Comparison of ENCODE assay signal across 8 cellular contexts in the genomic region with DNA sequence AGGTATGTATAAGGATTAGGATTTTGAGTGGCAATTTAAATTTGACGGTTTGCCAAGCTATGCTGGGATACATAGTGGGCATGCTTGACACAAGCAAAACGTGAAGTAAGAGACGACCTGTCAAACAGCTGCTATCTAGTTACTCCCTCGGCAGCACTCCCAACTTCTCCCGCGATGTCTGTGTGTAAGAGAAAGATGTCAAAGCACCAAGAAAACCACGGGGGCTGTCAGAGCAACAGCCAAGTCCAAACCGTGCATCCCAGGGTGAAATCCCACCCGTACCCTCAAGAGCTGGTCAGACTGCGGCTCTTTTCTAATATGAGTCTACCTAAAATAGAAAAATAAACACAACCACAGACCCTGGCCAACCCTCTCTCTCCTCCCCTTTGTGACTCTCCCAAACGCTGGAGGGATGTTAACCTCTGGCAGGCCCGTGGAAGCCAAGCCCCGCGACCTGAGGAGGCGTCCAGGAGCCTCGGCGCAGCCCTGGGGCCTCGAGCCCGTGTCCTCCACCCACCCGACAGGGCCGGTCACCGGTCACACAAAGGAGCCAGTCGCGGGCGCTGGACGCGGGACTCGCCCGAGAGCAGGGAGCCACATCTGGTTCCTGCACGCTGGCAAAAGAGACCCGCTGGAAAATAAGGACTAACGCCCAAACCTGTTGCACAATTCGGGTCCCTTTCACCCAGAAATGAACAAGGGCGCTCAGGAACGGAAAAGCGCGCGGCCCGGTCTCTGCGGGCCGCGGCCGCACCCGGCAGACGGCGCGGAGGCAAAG. TPM values are rescaled to one million over a fixed set of nuclear protein-coding genes. Genes with fewer than 3 reads are reported as not detected.
DNase-seq lines count a peak whose midpoint lies in the region; ATAC-seq and TF ChIP-seq lines count a peak whose summit lies in the region.

No MANE protein-coding gene starts in this region.

- H3K36me3 Mint-ChIP-seq in progenitor cell of endocrine pancreas (ENCODE audit: insufficient read depth), result peaks cover 2% of the 10 kb centered on the region

- peaks cover 26% of the 10 kb centered on the region for H3K4me1 Mint-ChIP-seq in progenitor cell of endocrine pancreas (ENCODE audit: low read depth)

- TF ChIP-seq CTCF in astrocyte of the cerebellum (IDR thresholded peaks at IDR 0.05; ENCODE audit: low read depth, low read length, missing control alignments) (no peak), progenitor cell of endocrine pancreas (IDR thresholded peaks at IDR 0.05; ENCODE audit: unreplicated experiment) (peak; percentile 4)

- H3K4me3 ChIP-seq in astrocyte of the cerebellum (ENCODE audit: low read depth, low read length), result peak overlapping the region; percentile 83

- in situ Hi-C loops in astrocyte of the cerebellum (cut with HindIII; ENCODE audit: low sequenced_read_pairs), result no loop called here

- no peaks in the 10 kb centered on the region for H3K27me3 Mint-ChIP-seq in progenitor cell of endocrine pancreas

- DNase-seq in COR-L47 (lab: John Stamatoyannopoulos, UW) (peak; percentile 43), astrocyte of the cerebellum (ENCODE audit: low read depth) (peak; percentile 28), hepatic stellate cell (ENCODE audit: low spot score) (peak; percentile 42), progenitor cell of endocrine pancreas (ENCODE audit: low spot score, unreplicated experiment) (peak; percentile 40), GDM1 (lab: John Stamatoyannopoulos, UW) (no peak)

- H3K9me3 Mint-ChIP-seq in progenitor cell of endocrine pancreas (ENCODE audit: low read depth), result no peaks in the 10 kb centered on the region

- ATAC-seq in GM19372 (IDR thresholded peaks at IDR 0.05; ENCODE audit: low read depth, unreplicated experiment) (peak; percentile 42), HG03442 (IDR thresholded peaks at IDR 0.05; ENCODE audit: unreplicated experiment) (peak; percentile 21)

- peak overlapping the region; percentile 85 for H3K4me3 Mint-ChIP-seq in progenitor cell of endocrine pancreas (ENCODE audit: low read depth)

- peak overlapping the region; percentile 99 for H3K27ac Mint-ChIP-seq in progenitor cell of endocrine pancreas

TF ChIP-seq in PFSK-1, 5 proteins besides CTCF, POLR2A, EP300 and RAD21:
- peak; percentile 67; the same call in 1 of the 2 replicates for TF ChIP-seq SIN3A (IDR thresholded peaks at IDR 0.05; ENCODE audit: borderline replicate concordance, insufficient read depth, low read length)
- no peak for TF ChIP-seq FOXP2 (optimal IDR thresholded peaks at IDR 0.05; ENCODE audit: borderline replicate concordance, extremely low read depth, extremely low read length, insufficient read depth)

RNA-seq across cellular contexts. Expression of a gene that starts 1.0 kb away (rescaled TPM):
- polyA plus RNA-seq in PFSK-1 (2012; ENCODE audit: insufficient read length, low read depth), result 14.7 TPM
- 101 and 108 TPM in 2 replicates for total RNA-seq in progenitor cell of endocrine pancreas
